Comparison of ENCODE assay signal across 1 cellular context in the genomic region with DNA sequence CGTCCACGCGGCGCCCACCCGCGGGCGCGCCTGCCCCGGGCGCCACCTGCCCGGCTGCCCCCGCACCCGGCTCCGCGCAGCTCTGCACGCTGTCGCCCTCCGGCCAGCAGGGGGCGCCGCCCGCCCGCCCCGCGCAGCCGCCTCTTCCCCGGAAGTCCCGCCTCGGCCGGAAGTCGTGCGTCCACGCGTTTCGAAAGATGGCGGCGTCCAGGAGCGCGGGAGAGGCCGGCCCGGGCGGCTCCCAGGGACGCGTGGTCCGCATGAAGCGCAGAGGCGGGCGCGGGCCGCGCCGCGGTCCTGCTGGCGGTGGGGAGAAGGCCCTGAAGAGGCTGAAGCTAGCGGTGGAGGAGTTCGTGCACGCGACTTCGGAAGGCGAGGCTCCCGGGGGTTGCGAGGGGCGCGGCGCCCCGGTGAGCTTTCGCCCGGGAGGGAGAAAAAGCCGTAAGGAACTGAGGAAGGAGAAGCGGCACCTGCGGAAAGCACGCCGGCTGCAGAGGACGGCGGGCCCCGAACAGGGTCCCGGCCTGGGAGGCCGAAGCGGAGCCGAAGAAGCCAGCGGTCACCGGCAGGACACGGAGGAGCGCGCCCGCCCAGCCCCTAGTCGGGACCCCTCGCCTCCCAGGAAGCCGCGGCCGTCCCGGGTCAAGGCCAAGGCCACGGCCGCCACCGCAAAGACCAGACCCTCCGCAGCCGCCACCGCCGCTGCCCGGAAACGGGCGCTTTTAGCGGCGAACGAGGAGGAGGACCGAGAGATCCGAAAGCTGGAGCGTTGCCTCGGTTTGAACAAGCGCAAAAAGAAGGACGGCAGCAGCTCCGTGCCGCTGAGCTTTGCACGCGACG.
A peak's percentile ranks its signal among the peaks of the same experiment; 100 is the strongest.
TF ChIP-seq lines count a peak whose summit lies in the region.

A gene with protein sequence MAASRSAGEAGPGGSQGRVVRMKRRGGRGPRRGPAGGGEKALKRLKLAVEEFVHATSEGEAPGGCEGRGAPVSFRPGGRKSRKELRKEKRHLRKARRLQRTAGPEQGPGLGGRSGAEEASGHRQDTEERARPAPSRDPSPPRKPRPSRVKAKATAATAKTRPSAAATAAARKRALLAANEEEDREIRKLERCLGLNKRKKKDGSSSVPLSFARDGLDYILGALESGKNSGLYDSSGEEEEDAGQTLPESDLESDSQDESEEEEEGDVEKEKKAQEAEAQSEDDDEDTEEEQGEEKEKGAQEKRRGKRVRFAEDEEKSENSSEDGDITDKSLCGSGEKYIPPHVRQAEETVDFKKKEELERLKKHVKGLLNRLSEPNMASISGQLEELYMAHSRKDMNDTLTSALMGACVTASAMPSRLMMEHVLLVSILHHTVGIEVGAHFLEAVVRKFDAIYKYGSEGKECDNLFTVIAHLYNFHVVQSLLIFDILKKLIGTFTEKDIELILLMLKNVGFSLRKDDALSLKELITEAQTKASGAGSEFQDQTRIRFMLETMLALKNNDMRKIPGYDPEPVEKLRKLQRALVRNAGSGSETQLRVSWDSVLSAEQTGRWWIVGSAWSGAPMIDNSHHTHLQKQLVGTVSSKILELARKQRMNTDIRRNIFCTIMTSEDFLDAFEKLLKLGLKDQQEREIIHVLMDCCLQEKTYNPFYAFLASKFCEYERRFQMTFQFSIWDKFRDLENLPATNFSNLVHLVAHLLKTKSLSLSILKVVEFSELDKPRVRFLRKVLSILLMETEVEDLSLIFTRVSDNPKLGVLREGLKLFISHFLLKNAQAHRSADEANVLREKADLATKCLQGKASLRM (plus strand): TSS at position 172 of the 840 bp plus-strand sequence. CDS start 26 bp downstream, at position 198.

TF ChIP-seq in HepG2, 621 proteins besides CTCF, POLR2A, EP300 and RAD21 (continued from another document and continues in another):
- TF ChIP-seq SSRP1 (CRISPR knock-in tag; IDR thresholded peaks at IDR 0.05) = no peak
- TF ChIP-seq, protein P1, sequence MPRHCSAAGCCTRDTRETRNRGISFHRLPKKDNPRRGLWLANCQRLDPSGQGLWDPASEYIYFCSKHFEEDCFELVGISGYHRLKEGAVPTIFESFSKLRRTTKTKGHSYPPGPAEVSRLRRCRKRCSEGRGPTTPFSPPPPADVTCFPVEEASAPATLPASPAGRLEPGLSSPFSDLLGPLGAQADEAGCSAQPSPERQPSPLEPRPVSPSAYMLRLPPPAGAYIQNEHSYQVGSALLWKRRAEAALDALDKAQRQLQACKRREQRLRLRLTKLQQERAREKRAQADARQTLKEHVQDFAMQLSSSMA (CRISPR knock-in tag; IDR thresholded peaks at IDR 0.05) = 0 out of 2 replicates have a peak, but pooled peaks have one; percentile 73
- TF ChIP-seq, protein P2, sequence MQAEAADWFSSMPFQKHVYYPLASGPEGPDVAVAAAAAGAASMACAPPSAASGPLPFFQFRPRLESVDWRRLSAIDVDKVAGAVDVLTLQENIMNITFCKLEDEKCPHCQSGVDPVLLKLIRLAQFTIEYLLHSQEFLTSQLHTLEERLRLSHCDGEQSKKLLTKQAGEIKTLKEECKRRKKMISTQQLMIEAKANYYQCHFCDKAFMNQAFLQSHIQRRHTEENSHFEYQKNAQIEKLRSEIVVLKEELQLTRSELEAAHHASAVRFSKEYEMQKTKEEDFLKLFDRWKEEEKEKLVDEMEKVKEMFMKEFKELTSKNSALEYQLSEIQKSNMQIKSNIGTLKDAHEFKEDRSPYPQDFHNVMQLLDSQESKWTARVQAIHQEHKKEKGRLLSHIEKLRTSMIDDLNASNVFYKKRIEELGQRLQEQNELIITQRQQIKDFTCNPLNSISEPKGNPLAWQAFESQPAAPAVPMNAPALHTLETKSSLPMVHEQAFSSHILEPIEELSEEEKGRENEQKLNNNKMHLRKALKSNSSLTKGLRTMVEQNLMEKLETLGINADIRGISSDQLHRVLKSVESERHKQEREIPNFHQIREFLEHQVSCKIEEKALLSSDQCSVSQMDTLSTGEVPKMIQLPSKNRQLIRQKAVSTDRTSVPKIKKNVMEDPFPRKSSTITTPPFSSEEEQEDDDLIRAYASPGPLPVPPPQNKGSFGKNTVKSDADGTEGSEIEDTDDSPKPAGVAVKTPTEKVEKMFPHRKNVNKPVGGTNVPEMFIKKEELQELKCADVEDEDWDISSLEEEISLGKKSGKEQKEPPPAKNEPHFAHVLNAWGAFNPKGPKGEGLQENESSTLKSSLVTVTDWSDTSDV (CRISPR knock-in tag; IDR thresholded peaks at IDR 0.05) = peak; percentile 72; the same call in 1 of the 2 replicates
- TF ChIP-seq THYN1 (CRISPR knock-in tag; IDR thresholded peaks at IDR 0.05; ENCODE audit: borderline replicate concordance, low read depth) = 0 out of 2 replicates have a peak, but pooled peaks have one; percentile 67
- TF ChIP-seq HNRNPUL1 (IDR thresholded peaks at IDR 0.05; ENCODE audit: low read depth, low read length) = no peak
- TF ChIP-seq ZKSCAN8 (CRISPR knock-in tag; IDR thresholded peaks at IDR 0.05; ENCODE audit: borderline replicate concordance) = no peak
- TF ChIP-seq, protein P3, sequence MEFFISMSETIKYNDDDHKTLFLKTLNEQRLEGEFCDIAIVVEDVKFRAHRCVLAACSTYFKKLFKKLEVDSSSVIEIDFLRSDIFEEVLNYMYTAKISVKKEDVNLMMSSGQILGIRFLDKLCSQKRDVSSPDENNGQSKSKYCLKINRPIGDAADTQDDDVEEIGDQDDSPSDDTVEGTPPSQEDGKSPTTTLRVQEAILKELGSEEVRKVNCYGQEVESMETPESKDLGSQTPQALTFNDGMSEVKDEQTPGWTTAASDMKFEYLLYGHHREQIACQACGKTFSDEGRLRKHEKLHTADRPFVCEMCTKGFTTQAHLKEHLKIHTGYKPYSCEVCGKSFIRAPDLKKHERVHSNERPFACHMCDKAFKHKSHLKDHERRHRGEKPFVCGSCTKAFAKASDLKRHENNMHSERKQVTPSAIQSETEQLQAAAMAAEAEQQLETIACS (CRISPR knock-in tag; IDR thresholded peaks at IDR 0.05) = no peak
- TF ChIP-seq, protein P4, sequence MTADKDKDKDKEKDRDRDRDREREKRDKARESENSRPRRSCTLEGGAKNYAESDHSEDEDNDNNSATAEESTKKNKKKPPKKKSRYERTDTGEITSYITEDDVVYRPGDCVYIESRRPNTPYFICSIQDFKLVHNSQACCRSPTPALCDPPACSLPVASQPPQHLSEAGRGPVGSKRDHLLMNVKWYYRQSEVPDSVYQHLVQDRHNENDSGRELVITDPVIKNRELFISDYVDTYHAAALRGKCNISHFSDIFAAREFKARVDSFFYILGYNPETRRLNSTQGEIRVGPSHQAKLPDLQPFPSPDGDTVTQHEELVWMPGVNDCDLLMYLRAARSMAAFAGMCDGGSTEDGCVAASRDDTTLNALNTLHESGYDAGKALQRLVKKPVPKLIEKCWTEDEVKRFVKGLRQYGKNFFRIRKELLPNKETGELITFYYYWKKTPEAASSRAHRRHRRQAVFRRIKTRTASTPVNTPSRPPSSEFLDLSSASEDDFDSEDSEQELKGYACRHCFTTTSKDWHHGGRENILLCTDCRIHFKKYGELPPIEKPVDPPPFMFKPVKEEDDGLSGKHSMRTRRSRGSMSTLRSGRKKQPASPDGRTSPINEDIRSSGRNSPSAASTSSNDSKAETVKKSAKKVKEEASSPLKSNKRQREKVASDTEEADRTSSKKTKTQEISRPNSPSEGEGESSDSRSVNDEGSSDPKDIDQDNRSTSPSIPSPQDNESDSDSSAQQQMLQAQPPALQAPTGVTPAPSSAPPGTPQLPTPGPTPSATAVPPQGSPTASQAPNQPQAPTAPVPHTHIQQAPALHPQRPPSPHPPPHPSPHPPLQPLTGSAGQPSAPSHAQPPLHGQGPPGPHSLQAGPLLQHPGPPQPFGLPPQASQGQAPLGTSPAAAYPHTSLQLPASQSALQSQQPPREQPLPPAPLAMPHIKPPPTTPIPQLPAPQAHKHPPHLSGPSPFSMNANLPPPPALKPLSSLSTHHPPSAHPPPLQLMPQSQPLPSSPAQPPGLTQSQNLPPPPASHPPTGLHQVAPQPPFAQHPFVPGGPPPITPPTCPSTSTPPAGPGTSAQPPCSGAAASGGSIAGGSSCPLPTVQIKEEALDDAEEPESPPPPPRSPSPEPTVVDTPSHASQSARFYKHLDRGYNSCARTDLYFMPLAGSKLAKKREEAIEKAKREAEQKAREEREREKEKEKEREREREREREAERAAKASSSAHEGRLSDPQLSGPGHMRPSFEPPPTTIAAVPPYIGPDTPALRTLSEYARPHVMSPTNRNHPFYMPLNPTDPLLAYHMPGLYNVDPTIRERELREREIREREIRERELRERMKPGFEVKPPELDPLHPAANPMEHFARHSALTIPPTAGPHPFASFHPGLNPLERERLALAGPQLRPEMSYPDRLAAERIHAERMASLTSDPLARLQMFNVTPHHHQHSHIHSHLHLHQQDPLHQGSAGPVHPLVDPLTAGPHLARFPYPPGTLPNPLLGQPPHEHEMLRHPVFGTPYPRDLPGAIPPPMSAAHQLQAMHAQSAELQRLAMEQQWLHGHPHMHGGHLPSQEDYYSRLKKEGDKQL (CRISPR knock-in tag; IDR thresholded peaks at IDR 0.05; ENCODE audit: low read depth) = 0 out of 2 replicates have a peak, but pooled peaks have one; percentile 39
- TF ChIP-seq RCOR2 (CRISPR knock-in tag; IDR thresholded peaks at IDR 0.05) = no peak
- TF ChIP-seq ZNF20 (CRISPR knock-in tag; IDR thresholded peaks at IDR 0.05) = no peak
- TF ChIP-seq, protein P5, sequence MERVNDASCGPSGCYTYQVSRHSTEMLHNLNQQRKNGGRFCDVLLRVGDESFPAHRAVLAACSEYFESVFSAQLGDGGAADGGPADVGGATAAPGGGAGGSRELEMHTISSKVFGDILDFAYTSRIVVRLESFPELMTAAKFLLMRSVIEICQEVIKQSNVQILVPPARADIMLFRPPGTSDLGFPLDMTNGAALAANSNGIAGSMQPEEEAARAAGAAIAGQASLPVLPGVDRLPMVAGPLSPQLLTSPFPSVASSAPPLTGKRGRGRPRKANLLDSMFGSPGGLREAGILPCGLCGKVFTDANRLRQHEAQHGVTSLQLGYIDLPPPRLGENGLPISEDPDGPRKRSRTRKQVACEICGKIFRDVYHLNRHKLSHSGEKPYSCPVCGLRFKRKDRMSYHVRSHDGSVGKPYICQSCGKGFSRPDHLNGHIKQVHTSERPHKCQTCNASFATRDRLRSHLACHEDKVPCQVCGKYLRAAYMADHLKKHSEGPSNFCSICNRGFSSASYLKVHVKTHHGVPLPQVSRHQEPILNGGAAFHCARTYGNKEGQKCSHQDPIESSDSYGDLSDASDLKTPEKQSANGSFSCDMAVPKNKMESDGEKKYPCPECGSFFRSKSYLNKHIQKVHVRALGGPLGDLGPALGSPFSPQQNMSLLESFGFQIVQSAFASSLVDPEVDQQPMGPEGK (CRISPR knock-in tag; IDR thresholded peaks at IDR 0.05) = no peak
- TF ChIP-seq ZNF549 (CRISPR knock-in tag; IDR thresholded peaks at IDR 0.05) = no peak
- TF ChIP-seq JUN (CRISPR knock-in tag; IDR thresholded peaks at IDR 0.05) = 0 out of 2 replicates have a peak, but pooled peaks have one; percentile 16
- peak; percentile 86; the same call in 1 of the 2 replicates for TF ChIP-seq CENPT (CRISPR knock-in tag; IDR thresholded peaks at IDR 0.05; ENCODE audit: low read depth)
- TF ChIP-seq PHB2 (IDR thresholded peaks at IDR 0.05; ENCODE audit: partially characterized antibody) = no peak
- TF ChIP-seq RFX1 (IDR thresholded peaks at IDR 0.05) = no peak
- TF ChIP-seq ZNF329 (CRISPR knock-in tag; IDR thresholded peaks at IDR 0.05; ENCODE audit: low read depth) = 0 out of 2 replicates have a peak, but pooled peaks have one; percentile 84
- no peak for TF ChIP-seq CREM (IDR thresholded peaks at IDR 0.05)
- TF ChIP-seq CREM (CRISPR knock-in tag; IDR thresholded peaks at IDR 0.05) = 0 out of 2 replicates have a peak, but pooled peaks have one; percentile 11
- peak; percentile 59; the same call in 1 of the 2 replicates for TF ChIP-seq MEIS2 (CRISPR knock-in tag; IDR thresholded peaks at IDR 0.05)
- TF ChIP-seq, protein P6, sequence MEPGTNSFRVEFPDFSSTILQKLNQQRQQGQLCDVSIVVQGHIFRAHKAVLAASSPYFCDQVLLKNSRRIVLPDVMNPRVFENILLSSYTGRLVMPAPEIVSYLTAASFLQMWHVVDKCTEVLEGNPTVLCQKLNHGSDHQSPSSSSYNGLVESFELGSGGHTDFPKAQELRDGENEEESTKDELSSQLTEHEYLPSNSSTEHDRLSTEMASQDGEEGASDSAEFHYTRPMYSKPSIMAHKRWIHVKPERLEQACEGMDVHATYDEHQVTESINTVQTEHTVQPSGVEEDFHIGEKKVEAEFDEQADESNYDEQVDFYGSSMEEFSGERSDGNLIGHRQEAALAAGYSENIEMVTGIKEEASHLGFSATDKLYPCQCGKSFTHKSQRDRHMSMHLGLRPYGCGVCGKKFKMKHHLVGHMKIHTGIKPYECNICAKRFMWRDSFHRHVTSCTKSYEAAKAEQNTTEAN (CRISPR knock-in tag; conservative IDR thresholded peaks at IDR 0.05) = no peak; the same call in 1 of the 2 replicates
- TF ChIP-seq HOXD1 (CRISPR knock-in tag; IDR thresholded peaks at IDR 0.05) = 0 out of 2 replicates have a peak, but pooled peaks have one; percentile 38
- TF ChIP-seq CBX2 (IDR thresholded peaks at IDR 0.05; ENCODE audit: low read depth, low read length) = no peak
- TF ChIP-seq CBX2 (CRISPR knock-in tag; IDR thresholded peaks at IDR 0.05; ENCODE audit: low read depth) = peak; percentile 77
- no peak; the same call in 1 of the 2 replicates for TF ChIP-seq DR1 (CRISPR knock-in tag; IDR thresholded peaks at IDR 0.05)
- no peak for TF ChIP-seq NPAS2 (CRISPR knock-in tag; IDR thresholded peaks at IDR 0.05; ENCODE audit: borderline replicate concordance)
- TF ChIP-seq HOXA9 (CRISPR knock-in tag; IDR thresholded peaks at IDR 0.05; ENCODE audit: borderline replicate concordance) = peak; percentile 74
- TF ChIP-seq FOXA1 (IDR thresholded peaks at IDR 0.05) = no peak
- no peak for TF ChIP-seq FOXA1 (CRISPR knock-in tag; IDR thresholded peaks at IDR 0.05)
- TF ChIP-seq, protein P7, sequence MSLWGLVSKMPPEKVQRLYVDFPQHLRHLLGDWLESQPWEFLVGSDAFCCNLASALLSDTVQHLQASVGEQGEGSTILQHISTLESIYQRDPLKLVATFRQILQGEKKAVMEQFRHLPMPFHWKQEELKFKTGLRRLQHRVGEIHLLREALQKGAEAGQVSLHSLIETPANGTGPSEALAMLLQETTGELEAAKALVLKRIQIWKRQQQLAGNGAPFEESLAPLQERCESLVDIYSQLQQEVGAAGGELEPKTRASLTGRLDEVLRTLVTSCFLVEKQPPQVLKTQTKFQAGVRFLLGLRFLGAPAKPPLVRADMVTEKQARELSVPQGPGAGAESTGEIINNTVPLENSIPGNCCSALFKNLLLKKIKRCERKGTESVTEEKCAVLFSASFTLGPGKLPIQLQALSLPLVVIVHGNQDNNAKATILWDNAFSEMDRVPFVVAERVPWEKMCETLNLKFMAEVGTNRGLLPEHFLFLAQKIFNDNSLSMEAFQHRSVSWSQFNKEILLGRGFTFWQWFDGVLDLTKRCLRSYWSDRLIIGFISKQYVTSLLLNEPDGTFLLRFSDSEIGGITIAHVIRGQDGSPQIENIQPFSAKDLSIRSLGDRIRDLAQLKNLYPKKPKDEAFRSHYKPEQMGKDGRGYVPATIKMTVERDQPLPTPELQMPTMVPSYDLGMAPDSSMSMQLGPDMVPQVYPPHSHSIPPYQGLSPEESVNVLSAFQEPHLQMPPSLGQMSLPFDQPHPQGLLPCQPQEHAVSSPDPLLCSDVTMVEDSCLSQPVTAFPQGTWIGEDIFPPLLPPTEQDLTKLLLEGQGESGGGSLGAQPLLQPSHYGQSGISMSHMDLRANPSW (CRISPR knock-in tag; IDR thresholded peaks at IDR 0.05; ENCODE audit: borderline replicate concordance) = no peak
- peak; percentile 56 for TF ChIP-seq PHF5A (CRISPR knock-in tag; IDR thresholded peaks at IDR 0.05; ENCODE audit: low read depth, unreplicated experiment)
